Comparison of ENCODE assay signal across 8 cellular contexts in genomic region chr9:77011973-77012817, GRCh38.
DNase-seq lines count a peak whose midpoint lies in the region; ATAC-seq and TF ChIP-seq lines count a peak whose summit lies in the region.

No MANE protein-coding gene starts in this region.

- H3K27me3 ChIP-seq in ACC112 (ENCODE audit: insufficient read depth, low read length): peaks cover 88% of the 10 kb centered on the region
- H3K27me3 ChIP-seq in HUES48 (ENCODE audit: control insufficient read depth, insufficient read depth, low read length): peaks cover 74% of the 10 kb centered on the region

- no peaks in the 10 kb centered on the region for H3K36me3 Mint-ChIP-seq in memory B cell

- H3K4me3 ChIP-seq in ACC112 (ENCODE audit: low read depth, low read length): peak overlapping the region; percentile 48
- peak overlapping the region; percentile 65 for H3K4me3 ChIP-seq in HUES48 (ENCODE audit: low read depth, low read length)
- H3K4me3 ChIP-seq in coronary artery: peak overlapping the region; percentile 51

- H3K9me3 Mint-ChIP-seq in memory B cell: no peaks in the 10 kb centered on the region

- H3K79me2 ChIP-seq in ACC112 (ENCODE audit: control insufficient read depth, insufficient read depth, low read length, unreplicated experiment): no peaks in the 10 kb centered on the region

- TF ChIP-seq CTCF in coronary artery (IDR thresholded peaks at IDR 0.05): no peak

- no peak overlapping the region for H3K27ac Mint-ChIP-seq in memory B cell

- H3K27ac ChIP-seq in ACC112 (ENCODE audit: low read depth, low read length) (no peak overlapping the region), HUES48 (ENCODE audit: low read depth, low read length) (peak overlapping the region; percentile 78), coronary artery (no peak overlapping the region)

- no peak overlapping the region for H2AFZ ChIP-seq in ACC112 (ENCODE audit: low read length, unreplicated experiment)

- H3K9me3 ChIP-seq in HUES48 (ENCODE audit: control insufficient read depth, insufficient read depth, low read length): no peaks in the 10 kb centered on the region

- ATAC-seq in GM19351 (IDR thresholded peaks at IDR 0.05; ENCODE audit: unreplicated experiment) (peak; percentile 87), memory B cell (ENCODE audit: low read depth) (peak; percentile 55)

- H3K4me1 ChIP-seq in ACC112 (ENCODE audit: control insufficient read depth, insufficient read depth, low read length, unreplicated experiment) (peaks cover 15% of the 10 kb centered on the region), HUES48 (ENCODE audit: control insufficient read depth, insufficient read depth, low read length) (peaks cover 51% of the 10 kb centered on the region)

- peak overlapping the region; percentile 58; the same call in 1 of the 2 replicates for H3K9ac ChIP-seq in HUES48 (ENCODE audit: low read depth, low read length)

- H3K27me3 Mint-ChIP-seq in memory B cell: peaks cover 10% of the 10 kb centered on the region

- H3K4me3 Mint-ChIP-seq in memory B cell: peak overlapping the region; percentile 44

- peak; percentile 43 for DNase-seq in activated CD4-positive, CD25-positive, alpha-beta regulatory T cell treated with anti-CD3 and anti-CD28 coated beads, Interleukin-2, amount 50 U/mL, for 16 hours (ENCODE audit: low read depth, low spot score)
- no peak for DNase-seq in coronary artery (ENCODE audit: low spot score)
- peak in 1 of 2 donors; percentile 41 for DNase-seq in memory B cell (ENCODE audit: low spot score in 2 of 2)
- DNase-seq in stimulated activated CD8-positive, alpha-beta memory T cell treated with anti-CD3 and anti-CD28 coated beads, Interleukin-15, amount 100 ng/mL, for 24 hours (ENCODE audit: low read depth): peak; percentile 58
- no peak for DNase-seq in epidermal melanocyte (ENCODE audit: insufficient read length, low spot score)

- H3K4me1 Mint-ChIP-seq in memory B cell: peaks cover 4% of the 10 kb centered on the region

- no peaks in the 10 kb centered on the region for H3K36me3 ChIP-seq in ACC112 (ENCODE audit: insufficient read depth, low read length)
- H3K36me3 ChIP-seq in HUES48 (ENCODE audit: control insufficient read depth, insufficient read depth, low read length): no peaks in the 10 kb centered on the region

Comparison
In these comparisons a context has a peak if more than half of its experiments do, and no peak if none do; other contexts are left out.
1. DNase-seq: peak in activated CD4-positive, CD25-positive, alpha-beta regulatory T cell treated with anti-CD3 and anti-CD28 coated beads, Interleukin-2, amount 50 U/mL, for 16 hours (single experiment) and stimulated activated CD8-positive, alpha-beta memory T cell treated with anti-CD3 and anti-CD28 coated beads, Interleukin-15, amount 100 ng/mL, for 24 hours (single experiment); none in coronary artery (single experiment) and epidermal melanocyte (single experiment).
2. Peak in every context shown above with its lines, with median percentiles within 50 percentile points of each other: H3K4me3 ChIP-seq.